Comparison of ENCODE assay signal across 15 cellular contexts in genomic region chr1:10613340-10613739, GRCh38.
DNase-seq lines count a peak whose midpoint lies in the region; ATAC-seq and TF ChIP-seq lines count a peak whose summit lies in the region.
"Had no signal": no experiment of that assay in that cellular context is flagged by ENCODE, and none has a peak within 500 bp of the region (broad histone marks: within the 10 kb centered on the region; RNA-seq: fewer than 3 reads in every experiment).

No MANE protein-coding gene starts in this region.

- DNase-seq in RWPE1 (ENCODE audit: low spot score), result no peak
- DNase-seq in coronary artery (ENCODE audit: low spot score), result peak; percentile 56
- no peak for DNase-seq in memory B cell (ENCODE audit: low spot score in 2 of 2)
- DNase-seq in spleen, result peak; percentile 44
- DNase-seq in AG08396 (ENCODE audit: low spot score), result no peak
- DNase-seq: BE2C; CD4-positive, alpha-beta memory T cell; DMS79; HCEC 1CT; HFFc6 had no signal

- intact Hi-C loops in spleen (cut with DNase I; ENCODE audit: low total_unique reads), result no loop called here

- H3K4me3 Mint-ChIP-seq in memory B cell, result no peak overlapping the region
- H3K4me3 Mint-ChIP-seq: HFFc6 had no signal

- H3K27me3 ChIP-seq in spleen (replicated peaks in 1 of 7), result no peaks in the 10 kb centered on the region
- H3K27me3 ChIP-seq: BE2C had no signal

- H3K9me3 Mint-ChIP-seq in memory B cell, result no peaks in the 10 kb centered on the region
- H3K9me3 Mint-ChIP-seq: CD4-positive, alpha-beta memory T cell; HFFc6 had no signal

- H3K36me3 Mint-ChIP-seq in memory B cell, result peaks cover 8% of the 10 kb centered on the region

- no peak for ATAC-seq in memory B cell (ENCODE audit: low read depth)
- ATAC-seq in GM18858 (IDR thresholded peaks at IDR 0.05; ENCODE audit: unreplicated experiment), result no peak
- no peak for ATAC-seq in GM19351 (IDR thresholded peaks at IDR 0.05; ENCODE audit: unreplicated experiment)
- ATAC-seq: GM12878, HepG2 had no signal

- 92 to 98% (median 96%) methylated on average over 10 of the region's 10 CpGs for WGBS in spleen, 5 donors

- no peak for TF ChIP-seq POLR2A in spleen (IDR thresholded peaks at IDR 0.05)

- H3K27ac Mint-ChIP-seq in memory B cell, result peak overlapping the region; percentile 38
- H3K27ac Mint-ChIP-seq: HFFc6 had no signal

- H3K4me1 Mint-ChIP-seq in memory B cell, result peaks cover 9% of the 10 kb centered on the region

- H3K9me3 ChIP-seq in spleen, result no peaks in the 10 kb centered on the region
- H3K9me3 ChIP-seq: BE2C had no signal

- no peaks in the 10 kb centered on the region for H3K27me3 Mint-ChIP-seq in memory B cell
- H3K27me3 Mint-ChIP-seq: CD4-positive, alpha-beta memory T cell had no signal

- H3K4me1 ChIP-seq in spleen, result no peaks in the 10 kb centered on the region

- POLR2A ChIA-PET in RWPE1 (lab: Yijun Ruan, JAX; ENCODE audit: low non-redundant PET), result no interaction called here

- H3K27ac ChIP-seq in RWPE1, result peak overlapping the region; percentile 11; the same call in 1 of the 2 replicates
- H3K27ac ChIP-seq in coronary artery, result no peak overlapping the region
- no peak overlapping the region for H3K27ac ChIP-seq in spleen
- H3K27ac ChIP-seq: C4-2B had no signal

- peaks cover 0 to 40% (median 4%) of the 10 kb centered on the region in 6 donors for H3K36me3 ChIP-seq in spleen
- H3K36me3 ChIP-seq: BE2C had no signal

- TF ChIP-seq CTCF in RWPE1 (conservative IDR thresholded peaks at IDR 0.05; ENCODE audit: low read depth) (no peak), coronary artery (IDR thresholded peaks at IDR 0.05) (no peak), spleen (IDR thresholded peaks at IDR 0.05 in 8 of 11, conservative IDR thresholded peaks at IDR 0.05 in 3 of 11) (no peak)

- CTCF ChIA-PET in RWPE1 (lab: Yijun Ruan, JAX), result interaction anchor here (0.6 kb wide), 1 partner anchor 424 kb away, joined by 3 read pairs; no protein-coding TSS in a partner anchor

- H3K4me3 ChIP-seq in coronary artery (no peak overlapping the region), spleen (no peak overlapping the region)
- H3K4me3 ChIP-seq: GM12878 had no signal

Comparison
In these comparisons a context has a peak if more than half of its experiments do, and no peak if none do; other contexts are left out.
1. DNase-seq: peak in coronary artery (single experiment) and spleen (single experiment); none in RWPE1 (single experiment), memory B cell (0 of 2) and AG08396 (single experiment).